8 cellular contexts compared by ENCODE assay signal in the genomic region with DNA sequence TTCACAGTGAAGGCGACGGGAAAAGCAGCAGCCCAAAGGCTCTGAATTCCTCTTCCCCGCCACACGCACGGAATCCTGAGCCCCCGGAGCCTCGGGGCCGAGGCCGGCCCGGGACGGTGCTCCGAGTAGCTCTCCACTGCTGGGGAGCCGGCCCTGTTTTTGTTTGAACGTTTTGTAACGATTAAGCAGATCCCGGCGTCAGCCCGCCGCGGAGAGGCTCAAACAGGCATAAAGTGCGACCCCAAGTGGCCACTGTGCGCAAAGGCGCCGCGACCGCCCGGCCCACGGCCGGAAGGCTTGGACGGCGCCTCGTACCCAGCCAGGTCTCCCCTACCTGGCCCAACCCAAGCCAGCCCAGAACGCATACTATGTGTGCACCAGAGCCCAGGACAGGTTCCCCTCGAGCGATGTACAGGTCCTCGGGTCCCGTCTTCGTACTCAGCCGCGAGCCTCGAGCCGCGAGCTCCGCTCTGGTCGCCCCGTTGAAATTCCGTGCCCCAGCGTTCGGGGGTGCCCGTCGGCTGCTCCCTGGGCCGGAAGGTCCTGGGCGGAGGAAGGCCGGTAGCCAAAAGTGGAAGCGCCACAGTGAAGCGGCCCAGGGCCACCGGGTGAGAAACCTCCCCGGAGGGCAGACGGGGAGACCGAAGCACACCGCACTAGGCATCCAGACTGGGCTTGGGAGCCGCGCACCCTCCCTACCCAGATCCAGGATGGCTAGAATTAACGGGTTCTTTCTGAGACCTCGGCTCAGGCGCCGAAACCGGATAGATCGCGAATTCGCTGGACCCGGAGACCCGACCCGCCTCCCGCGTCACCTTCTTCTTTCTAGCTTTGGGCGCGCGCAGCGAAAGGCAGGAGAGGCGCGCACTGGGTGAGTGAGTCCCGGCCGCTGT. TPM values are rescaled to one million over a fixed set of nuclear protein-coding genes. Genes with fewer than 3 reads are reported as not detected.
DNase-seq lines count a peak whose midpoint lies in the region; ATAC-seq and TF ChIP-seq lines count a peak whose summit lies in the region.

No MANE protein-coding gene starts in this region.

- no peak overlapping the region for H3K27ac Mint-ChIP-seq in activated CD8-positive, alpha-beta T cell treated with anti-CD3 and anti-CD28 coated beads for 36 hours

- intact Hi-C loops in activated CD8-positive, alpha-beta T cell treated with anti-CD3 and anti-CD28 coated beads for 36 hours (cut with micrococcal nuclease) = loop anchor here (10.0 kb wide), 1 partner anchor 525 kb away; no protein-coding TSS in a partner anchor

- H3K9me3 Mint-ChIP-seq in activated CD8-positive, alpha-beta T cell treated with anti-CD3 and anti-CD28 coated beads for 36 hours = no peaks in the 10 kb centered on the region

- CTCF ChIA-PET in activated CD8-positive, alpha-beta T cell treated with anti-CD3 and anti-CD28 coated beads for 36 hours (lab: Charles Lee) = interaction anchor here (1.0 to 2.5 kb wide), 6 partner anchors 11 to 423 kb away, joined by 3 to 13 read pairs (median 4); no protein-coding TSS in a partner anchor

- peaks cover 13% of the 10 kb centered on the region for H3K4me1 Mint-ChIP-seq in activated CD8-positive, alpha-beta T cell treated with anti-CD3 and anti-CD28 coated beads for 36 hours (ENCODE audit: low read depth)

- no peaks in the 10 kb centered on the region for H3K36me3 Mint-ChIP-seq in activated CD8-positive, alpha-beta T cell treated with anti-CD3 and anti-CD28 coated beads for 36 hours (ENCODE audit: low read depth)

- H3K4me3 Mint-ChIP-seq in activated CD8-positive, alpha-beta T cell treated with anti-CD3 and anti-CD28 coated beads for 36 hours = peak overlapping the region; percentile 62

- H3K27me3 Mint-ChIP-seq in activated CD8-positive, alpha-beta T cell treated with anti-CD3 and anti-CD28 coated beads for 36 hours = peaks cover 82% of the 10 kb centered on the region

- POLR2A ChIA-PET in activated CD8-positive, alpha-beta T cell treated with anti-CD3 and anti-CD28 coated beads for 36 hours (lab: Charles Lee) = no interaction called here

- TF ChIP-seq CTCF in activated CD8-positive, alpha-beta T cell treated with anti-CD3 and anti-CD28 coated beads for 36 hours (IDR thresholded peaks at IDR 0.05) = peak; percentile 79

- DNase-seq in NCI-H146 (lab: John Stamatoyannopoulos, UW) (peak; percentile 47), NCI-H146 treated with DMSO at 0.1 percent for 48 hours (lab: John Stamatoyannopoulos, UW; ENCODE audit: unreplicated experiment) (no peak), NCI-H446 treated with DMSO at 0.1 percent for 48 hours (lab: John Stamatoyannopoulos, UW) (peak; percentile 75), lung microvascular endothelial cell (ENCODE audit: low read depth in 2 of 2) (peak; percentile 90 to 94)
- peak; percentile 87 for DNase-seq in activated CD8-positive, alpha-beta T cell treated with anti-CD3 and anti-CD28 coated beads for 36 hours
- DNase-seq in effector CD8-positive, alpha-beta T cell (lab: John Stamatoyannopoulos, UW) = peak; percentile 3
- peak; percentile 56 to 76 (median 62) for DNase-seq in stimulated activated CD4-positive, alpha-beta T cell treated with anti-CD3 and anti-CD28 coated beads, TNF-alpha, amount 100 ng/mL, for 48 hours (ENCODE audit: low read depth in 3 of 3)

- ATAC-seq in HG03045 (IDR thresholded peaks at IDR 0.05; ENCODE audit: unreplicated experiment) = peak; percentile 44
- ATAC-seq in activated CD8-positive, alpha-beta T cell treated with anti-CD3 and anti-CD28 coated beads for 36 hours = peak; percentile 68

RNA-seq across cellular contexts. Expression of gene MAFB, which starts 1.2 kb away (rescaled TPM):
- total RNA-seq in activated CD8-positive, alpha-beta T cell treated with anti-CD3 and anti-CD28 coated beads for 36 hours = not detected
- 1.3 and 3.0 TPM in 2 replicates for total RNA-seq in lung microvascular endothelial cell
